8 cellular contexts compared by ENCODE assay signal in genomic region chr7:130140551-130141160, GRCh38.
DNase-seq lines count a peak whose midpoint lies in the region; ATAC-seq and TF ChIP-seq lines count a peak whose summit lies in the region.

No MANE protein-coding gene starts in this region.

- H3K9me3 ChIP-seq in DOHH2 (ENCODE audit: control insufficient read depth, insufficient read depth, low read length), result no peaks in the 10 kb centered on the region
- H3K9me3 ChIP-seq in left ventricle myocardium inferior (replicated peaks), result no peaks in the 10 kb centered on the region

- no peaks in the 10 kb centered on the region for H3K9me2 ChIP-seq in DOHH2 (replicated peaks; ENCODE audit: control insufficient read depth, low read length)

- no peak for DNase-seq in left ventricle myocardium inferior
- peak; percentile 83 for DNase-seq in posterior vena cava (ENCODE audit: low spot score)
- no peak for DNase-seq in SKM-1 (lab: John Stamatoyannopoulos, UW; ENCODE audit: unreplicated experiment)
- DNase-seq in left lobe of liver (ENCODE audit: low spot score), result no peak
- no peak for DNase-seq in GM20000 (ENCODE audit: low spot score)

- no peak for ATAC-seq in activated T-helper 17 cell treated with anti-CD3 and anti-CD28 coated beads, Interleukin-2, amount 50 U/mL, for 72 hours (replicated peaks)
- ATAC-seq in HG03439 (IDR thresholded peaks at IDR 0.05; ENCODE audit: unreplicated experiment), result no peak
- no peak for ATAC-seq in left lobe of liver

- H3K4me3 ChIP-seq in DOHH2 (ENCODE audit: low read length) (peak overlapping the region; percentile 73), left ventricle myocardium inferior (peak overlapping the region; percentile 72)

- H3K27ac Mint-ChIP-seq in activated T-helper 17 cell treated with anti-CD3 and anti-CD28 coated beads, Interleukin-2, amount 50 U/mL, for 72 hours, result peak overlapping the region; percentile 74

- H3K27me3 ChIP-seq in DOHH2 (ENCODE audit: control insufficient read depth, low read length) (peaks cover 14% of the 10 kb centered on the region), left ventricle myocardium inferior (ENCODE audit: low read depth) (no peaks in the 10 kb centered on the region)

- peak overlapping the region; percentile 82 for H3K4me2 ChIP-seq in DOHH2 (ENCODE audit: low read length)

- H3K27me3 Mint-ChIP-seq in activated T-helper 17 cell treated with anti-CD3 and anti-CD28 coated beads, Interleukin-2, amount 50 U/mL, for 72 hours, result no peaks in the 10 kb centered on the region

- H3K27ac ChIP-seq in DOHH2 (ENCODE audit: low read depth, low read length), result no peak overlapping the region
- peak overlapping the region; percentile 63 for H3K27ac ChIP-seq in left ventricle myocardium inferior (replicated peaks)

- peak overlapping the region; percentile 56 for H3K4me3 Mint-ChIP-seq in activated T-helper 17 cell treated with anti-CD3 and anti-CD28 coated beads, Interleukin-2, amount 50 U/mL, for 72 hours

- intact Hi-C loops in left ventricle myocardium inferior (cut with micrococcal nuclease), result no loop called here
- intact Hi-C loops in posterior vena cava (cut with DNase I), result no loop called here

- H3K36me3 ChIP-seq in DOHH2 (ENCODE audit: control insufficient read depth, low read length), result peaks cover under 1% of the 10 kb centered on the region; the same call in 1 of the 2 replicates
- peaks cover 20% of the 10 kb centered on the region for H3K36me3 ChIP-seq in left ventricle myocardium inferior

- peaks cover 10% of the 10 kb centered on the region for H3K4me1 Mint-ChIP-seq in activated T-helper 17 cell treated with anti-CD3 and anti-CD28 coated beads, Interleukin-2, amount 50 U/mL, for 72 hours

- H4K20me1 ChIP-seq in DOHH2 (ENCODE audit: control insufficient read depth, insufficient read depth, low read depth, low read length), result no peaks in the 10 kb centered on the region

- H3K79me2 ChIP-seq in DOHH2 (ENCODE audit: control insufficient read depth, low read length), result no peaks in the 10 kb centered on the region

- H3K9me3 Mint-ChIP-seq in activated T-helper 17 cell treated with anti-CD3 and anti-CD28 coated beads, Interleukin-2, amount 50 U/mL, for 72 hours, result no peaks in the 10 kb centered on the region

- TF ChIP-seq CTCF in DOHH2 (IDR thresholded peaks at IDR 0.05; ENCODE audit: low read depth, low read length, poor library complexity, severe bottlenecking) (no peak), left ventricle myocardium inferior (IDR thresholded peaks at IDR 0.05; ENCODE audit: borderline replicate concordance) (no peak), GM20000 (IDR thresholded peaks at IDR 0.05; ENCODE audit: extremely low read depth, missing control alignments) (no peak)

- peaks cover 8% of the 10 kb centered on the region for H3F3A ChIP-seq in DOHH2 (ENCODE audit: control insufficient read depth, insufficient read depth)

- peaks cover 19% of the 10 kb centered on the region for H3K36me3 Mint-ChIP-seq in activated T-helper 17 cell treated with anti-CD3 and anti-CD28 coated beads, Interleukin-2, amount 50 U/mL, for 72 hours (ENCODE audit: low read depth)

- H3K4me1 ChIP-seq in DOHH2 (ENCODE audit: control insufficient read depth, low read length) (peaks cover 32% of the 10 kb centered on the region), left ventricle myocardium inferior (peaks cover 15% of the 10 kb centered on the region)
